ENCODE assay signal across 8 cellular contexts in the genomic region with DNA sequence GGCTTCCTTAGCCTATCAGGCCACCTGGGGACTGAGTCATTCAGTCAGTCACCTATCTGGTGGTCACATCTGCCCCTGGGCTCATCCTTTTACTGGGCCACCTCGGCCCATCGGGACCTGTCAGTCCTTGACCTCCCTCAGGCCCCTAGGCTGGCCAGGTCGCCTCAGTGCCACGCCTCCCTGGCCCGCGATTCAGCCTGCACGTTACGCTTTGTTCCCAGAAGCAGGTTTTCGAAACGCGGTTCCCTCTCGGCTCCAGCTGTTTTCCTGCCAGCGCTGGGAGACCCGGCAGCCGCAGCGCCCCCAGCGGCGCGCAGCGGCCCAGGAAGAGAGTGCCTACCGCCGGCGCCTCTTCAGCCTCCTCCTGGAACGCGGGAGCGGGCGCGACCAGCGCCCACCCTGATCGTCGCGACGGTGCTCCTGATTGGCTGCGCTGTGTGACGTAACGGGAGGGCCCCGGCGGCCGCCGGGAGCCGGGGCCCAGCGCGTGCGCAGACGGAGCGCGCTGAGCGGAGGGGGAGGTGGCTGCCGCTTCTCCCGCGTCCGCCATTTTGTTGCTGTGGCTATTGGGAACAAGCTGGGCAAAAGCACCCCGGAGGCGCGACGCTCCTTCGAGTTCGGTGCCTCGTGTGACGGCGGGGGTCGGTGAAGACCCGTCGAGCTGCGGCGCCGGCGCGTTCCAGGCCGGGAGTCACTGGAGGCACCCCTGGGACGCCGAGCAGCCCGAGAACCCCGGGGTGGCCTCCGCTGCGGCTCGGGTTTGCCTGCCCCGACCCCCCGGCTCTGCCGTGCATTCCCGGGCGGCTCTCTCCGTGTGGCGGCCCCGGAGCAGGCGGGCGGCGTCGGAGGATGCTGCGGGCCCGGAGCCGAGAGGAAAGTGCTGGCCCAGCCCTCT. TPM values are rescaled to one million over a fixed set of nuclear protein-coding genes. Genes with fewer than 3 reads are reported as not detected.
DNase-seq lines count a peak whose midpoint lies in the region; ATAC-seq and TF ChIP-seq lines count a peak whose summit lies in the region.

Gene CRKL, plus strand, starts transcription at position 492 of the 895 bp plus-strand sequence. CDS start 528 bp downstream, outside the sequence.

- H3K36me3 ChIP-seq in PC-3 (ENCODE audit: low read depth, low read length) = peaks cover 7% of the 10 kb centered on the region; the same call in 1 of the 2 replicates
- no peaks in the 10 kb centered on the region for H3K36me3 ChIP-seq in esophagus (ENCODE audit: control insufficient read depth in 2 of 2, insufficient read depth in 2 of 2, low read length in 1 of 2)
- H3K36me3 ChIP-seq in muscle layer of colon (ENCODE audit: insufficient read depth, low read length) = no peaks in the 10 kb centered on the region

- H3K4me2 ChIP-seq in PC-3 (ENCODE audit: low read length) = peak within 1 kb of the TSS; percentile 85

- no peaks in the 10 kb centered on the region for H3F3A ChIP-seq in PC-3 (ENCODE audit: low read length, unreplicated experiment)

- H3K4me3 ChIP-seq in Jurkat, Clone E6-1 (ENCODE audit: low read length) = peak within 1 kb of the TSS; percentile 94
- H3K4me3 ChIP-seq in PC-3 (ENCODE audit: low read length) (peak within 1 kb of the TSS; percentile 99), esophagus (ENCODE audit: low read depth in 1 of 2, low read length in 2 of 2) (peak within 1 kb of the TSS; percentile 96 to 100), muscle layer of colon (ENCODE audit: low read depth in 1 of 2, low read length in 2 of 2) (peak within 1 kb of the TSS; percentile 77 to 97)

- intact Hi-C loops in PC-3 (cut with micrococcal nuclease) = loop anchor here (2.0 kb wide), 1 partner anchor 32 kb away; no protein-coding TSS in a partner anchor

- peaks cover 34% of the 10 kb centered on the region for H4K20me1 ChIP-seq in PC-3 (ENCODE audit: low read length)

- H3K27me3 ChIP-seq in PC-3 (ENCODE audit: low read length) (no peaks in the 10 kb centered on the region), esophagus (ENCODE audit: control insufficient read depth in 1 of 2, insufficient read depth in 2 of 2, low read length in 2 of 2) (no peaks in the 10 kb centered on the region), muscle layer of colon (ENCODE audit: control insufficient read depth in 1 of 2, insufficient read depth in 2 of 2, low read length in 2 of 2) (no peaks in the 10 kb centered on the region)

- ATAC-seq in GM21619 (IDR thresholded peaks at IDR 0.05; ENCODE audit: unreplicated experiment) (peak; percentile 87), PC-3 (peak; percentile 96)

- DNase-seq in DMS53 treated with DMSO at 0.1 percent for 48 hours (lab: John Stamatoyannopoulos, UW; ENCODE audit: unreplicated experiment) (peak; percentile 56), PC-3 (peak; percentile 95)
- peak; percentile 95 for DNase-seq in Jurkat, Clone E6-1 (ENCODE audit: low read depth, low spot score)
- peak; percentile 95 for DNase-seq in activated T-cell treated with anti-CD3 and anti-CD28 coated beads, Interleukin-2, amount 50 U/mL, for 1 hour
- DNase-seq in stimulated activated CD8-positive, alpha-beta memory T cell treated with anti-CD3 and anti-CD28 coated beads, Interleukin-7, amount 100 ng/mL, for 24 hours (ENCODE audit: low read depth) = peak; percentile 88

- CTCF ChIA-PET in PC-3 (lab: Charles Lee) = interaction anchor here (0.6 to 1.3 kb wide), 3 partner anchors 31 to 1065 kb away, joined by 3 to 11 read pairs (median 5); partner anchors contain the start of gene TOP3B

- H3K9me3 ChIP-seq in PC-3 (ENCODE audit: low read length) (no peaks in the 10 kb centered on the region), esophagus (ENCODE audit: control insufficient read depth in 2 of 2, insufficient read depth in 1 of 2, low read depth in 1 of 2, low read length in 1 of 2) (no peaks in the 10 kb centered on the region), muscle layer of colon (ENCODE audit: low read length) (no peaks in the 10 kb centered on the region)

- no peaks in the 10 kb centered on the region for H3K9me2 ChIP-seq in PC-3 (replicated peaks; ENCODE audit: low read length)

- POLR2A ChIA-PET in PC-3 (lab: Charles Lee; ENCODE audit: unreplicated experiment) = interaction anchor here (0.6 kb wide), 1 partner anchor 16 kb away, joined by 3 read pairs; no protein-coding TSS in a partner anchor

- peaks cover 49% of the 10 kb centered on the region for H3K79me2 ChIP-seq in PC-3 (ENCODE audit: low read length)

- peaks cover 8% of the 10 kb centered on the region for H3K4me1 ChIP-seq in PC-3 (ENCODE audit: insufficient read depth, low read length)
- H3K4me1 ChIP-seq in esophagus (ENCODE audit: control insufficient read depth in 2 of 2, insufficient read depth in 2 of 2, low read length in 1 of 2) = peaks cover 2 to 3% of the 10 kb centered on the region in 2 donors
- peaks cover 14% of the 10 kb centered on the region for H3K4me1 ChIP-seq in muscle layer of colon (ENCODE audit: insufficient read depth, low read length)

- peak within 1 kb of the TSS; percentile 70 for H3K27ac ChIP-seq in PC-3 (ENCODE audit: low read length)
- H3K27ac ChIP-seq in esophagus (ENCODE audit: low read depth in 2 of 2, low read length in 1 of 2) = peak within 1 kb of the TSS; percentile 98
- peak within 1 kb of the TSS; percentile 98 for H3K27ac ChIP-seq in muscle layer of colon (ENCODE audit: low read depth, low read length)

- peak; percentile 77 for TF ChIP-seq CTCF in PC-3 (conservative IDR thresholded peaks at IDR 0.05; ENCODE audit: low read depth, low read length)

- H2AFZ ChIP-seq in PC-3 (ENCODE audit: low read length) = peak within 1 kb of the TSS; percentile 83

- 0% methylated on average over 92 of the region's 92 CpGs for WGBS in esophagus, 2 donors

- H3K9ac ChIP-seq in PC-3 (ENCODE audit: low read length) (peak within 1 kb of the TSS; percentile 96), muscle layer of colon (ENCODE audit: low read length) (peak within 1 kb of the TSS; percentile 87)

- TSS peak; percentile 89 for BruUV-seq in PC-3 (replicated peaks; lab: Mats Ljungman, UMichigan)

RNA-seq across cellular contexts. Expression of gene CRKL, which starts in this region (rescaled TPM):
- polyA plus RNA-seq in Jurkat, Clone E6-1 (2012; ENCODE audit: insufficient read depth, insufficient read length) = 28.4 TPM
- 35.4 and 36.2 TPM in 2 replicates for total RNA-seq in PC-3 (2014; rRNA removed)
- 10 to 100 TPM; 17.6 to 18.7 TPM for polyA plus RNA-seq in esophagus

Comparison
In these comparisons a context has a peak if more than half of its experiments do, and no peak if none do; other contexts are left out.
1. Peak in every context shown above with its lines: DNase-seq, ATAC-seq, H3K4me3 ChIP-seq and H3K27ac ChIP-seq.